ENCODE assay signal across 1 cellular context in genomic region chr4:164772076-164772475, GRCh38.
TF ChIP-seq lines count a peak whose summit lies in the region.

No MANE protein-coding gene starts in this region.

TF ChIP-seq in H1, 55 proteins besides CTCF, POLR2A, EP300 and RAD21:
- TF ChIP-seq SP1 (IDR thresholded peaks at IDR 0.05; ENCODE audit: low read depth, low read length) (no peak), SIX5 (IDR thresholded peaks at IDR 0.05; ENCODE audit: low read depth, low read length) (no peak)
- TF ChIP-seq, protein P1, sequence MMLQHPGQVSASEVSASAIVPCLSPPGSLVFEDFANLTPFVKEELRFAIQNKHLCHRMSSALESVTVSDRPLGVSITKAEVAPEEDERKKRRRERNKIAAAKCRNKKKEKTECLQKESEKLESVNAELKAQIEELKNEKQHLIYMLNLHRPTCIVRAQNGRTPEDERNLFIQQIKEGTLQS (IDR thresholded peaks at IDR 0.05; ENCODE audit: insufficient read depth, low read depth, low read length), result no peak
TF ChIP-seq in H1: peak in this region for 0.
